In the genomic region with DNA sequence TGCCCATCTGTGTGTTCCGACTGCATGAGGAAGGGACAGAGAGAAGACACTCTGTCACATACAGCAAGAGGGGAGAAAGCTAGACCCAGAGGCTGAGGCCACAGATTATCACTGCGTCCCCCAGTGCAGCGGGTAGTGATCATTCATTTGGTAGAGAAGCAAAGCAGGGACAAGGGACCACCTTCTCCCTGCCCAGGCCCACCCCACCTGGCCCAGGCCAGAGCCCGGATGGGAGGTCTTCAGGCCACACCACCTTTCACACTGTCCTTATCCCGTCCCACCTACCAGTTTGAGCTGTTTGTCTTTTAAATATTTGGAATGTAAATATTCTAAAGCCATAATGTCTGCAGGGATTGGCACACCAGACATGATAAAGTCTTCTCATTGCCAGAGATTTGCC, we compare ENCODE assay signal across 11 cellular contexts. TPM values are rescaled to one million over a fixed set of nuclear protein-coding genes. Genes with fewer than 3 reads are reported as not detected.
A peak's percentile ranks its signal among the peaks of the same experiment; 100 is the strongest.
DNase-seq lines count a peak whose midpoint lies in the region; ATAC-seq, FAIRE-seq and TF ChIP-seq lines count a peak whose summit lies in the region.
"Had no signal": no experiment of that assay in that cellular context is flagged by ENCODE, and none has a peak within 500 bp of the region (broad histone marks: within the 10 kb centered on the region; RNA-seq: fewer than 3 reads in every experiment).

No MANE protein-coding gene starts in this region.

- TF ChIP-seq CTCF in esophagus squamous epithelium (IDR thresholded peaks at IDR 0.05) (no peak), sigmoid colon (IDR thresholded peaks at IDR 0.05) (no peak), mucosa of descending colon (IDR thresholded peaks at IDR 0.05) (no peak), D721Med (IDR thresholded peaks at IDR 0.05; ENCODE audit: insufficient read depth, missing control alignments) (no peak)

- H3K9me3 ChIP-seq in T-helper 17 cell (ENCODE audit: control insufficient read depth, low read length, poor library complexity, severe bottlenecking): no peaks in the 10 kb centered on the region
- no peaks in the 10 kb centered on the region for H3K9me3 ChIP-seq in esophagus squamous epithelium
- no peaks in the 10 kb centered on the region for H3K9me3 ChIP-seq in sigmoid colon
- no peaks in the 10 kb centered on the region for H3K9me3 ChIP-seq in mucosa of descending colon
- H3K9me3 ChIP-seq: neutrophil had no signal

- H3K27me3 ChIP-seq in esophagus squamous epithelium (no peaks in the 10 kb centered on the region), sigmoid colon (no peaks in the 10 kb centered on the region)
- H3K27me3 ChIP-seq: neutrophil had no signal

- FAIRE-seq in D721Med (lab: Jason Lieb, UNC): no peak

- peaks cover 21 to 59% (median 24%) of the 10 kb centered on the region in 3 donors for H3K4me1 ChIP-seq in esophagus squamous epithelium
- H3K4me1 ChIP-seq in sigmoid colon: peaks cover 0 to 4% (median 0%) of the 10 kb centered on the region in 4 donors
- peaks cover 19% of the 10 kb centered on the region for H3K4me1 ChIP-seq in mucosa of descending colon (ENCODE audit: low read depth)

- no peaks in the 10 kb centered on the region for H3K27me3 Mint-ChIP-seq in activated naive CD4-positive, alpha-beta T cell treated with anti-CD3 and anti-CD28 coated beads, Interleukin-2, amount 10 ng/mL, durations not matched to agents 7 days and 5 days
- no peaks in the 10 kb centered on the region for H3K27me3 Mint-ChIP-seq in T-helper 17 cell
- no peaks in the 10 kb centered on the region for H3K27me3 Mint-ChIP-seq in stimulated activated naive CD8-positive, alpha-beta T cell treated with anti-CD3 and anti-CD28 coated beads, Interleukin-15, amount 100 ng/mL, for 72 hours

- H3K4me3 Mint-ChIP-seq in activated naive CD4-positive, alpha-beta T cell treated with anti-CD3 and anti-CD28 coated beads, Interleukin-2, amount 10 ng/mL, durations not matched to agents 7 days and 5 days: no peak overlapping the region
- H3K4me3 Mint-ChIP-seq in T-helper 17 cell: no peak overlapping the region
- H3K4me3 Mint-ChIP-seq in stimulated activated naive CD8-positive, alpha-beta T cell treated with anti-CD3 and anti-CD28 coated beads, Interleukin-15, amount 100 ng/mL, for 72 hours: peak overlapping the region; percentile 56 to 75

- peaks cover 58% of the 10 kb centered on the region for H3K36me3 Mint-ChIP-seq in activated naive CD4-positive, alpha-beta T cell treated with anti-CD3 and anti-CD28 coated beads, Interleukin-2, amount 10 ng/mL, durations not matched to agents 7 days and 5 days
- peaks cover 3% of the 10 kb centered on the region for H3K36me3 Mint-ChIP-seq in T-helper 17 cell (ENCODE audit: low read depth)

- H3K4me3 ChIP-seq in esophagus squamous epithelium: no peak overlapping the region
- H3K4me3 ChIP-seq in sigmoid colon: no peak overlapping the region
- no peak overlapping the region for H3K4me3 ChIP-seq in mucosa of descending colon

- H3K36me3 ChIP-seq in esophagus squamous epithelium: peaks cover 25 to 66% (median 36%) of the 10 kb centered on the region in 3 donors
- H3K36me3 ChIP-seq in sigmoid colon: peaks cover 30 to 64% (median 42%) of the 10 kb centered on the region in 4 donors
- H3K36me3 ChIP-seq in mucosa of descending colon (ENCODE audit: low read depth): no peaks in the 10 kb centered on the region

- 84 to 92% methylated on average over 5 of the region's 5 CpGs for WGBS in esophagus squamous epithelium, 2 donors
- WGBS in sigmoid colon, 2 donors: 74 to 86% methylated on average over 5 of the region's 5 CpGs

- H3K27ac ChIP-seq in esophagus squamous epithelium (peak overlapping the region; percentile 35 to 73 (median 63)), sigmoid colon (no peak overlapping the region)
- H3K27ac ChIP-seq: neutrophil had no signal

- no peaks in the 10 kb centered on the region for H3K9me3 Mint-ChIP-seq in activated naive CD4-positive, alpha-beta T cell treated with anti-CD3 and anti-CD28 coated beads, Interleukin-2, amount 10 ng/mL, durations not matched to agents 7 days and 5 days
- no peaks in the 10 kb centered on the region for H3K9me3 Mint-ChIP-seq in stimulated activated naive CD8-positive, alpha-beta T cell treated with anti-CD3 and anti-CD28 coated beads, Interleukin-15, amount 100 ng/mL, for 72 hours

- H3K27ac Mint-ChIP-seq in activated naive CD4-positive, alpha-beta T cell treated with anti-CD3 and anti-CD28 coated beads, Interleukin-2, amount 10 ng/mL, durations not matched to agents 7 days and 5 days: peak overlapping the region; percentile 93
- peak overlapping the region; percentile 99 for H3K27ac Mint-ChIP-seq in T-helper 17 cell
- H3K27ac Mint-ChIP-seq in stimulated activated naive CD8-positive, alpha-beta T cell treated with anti-CD3 and anti-CD28 coated beads, Interleukin-15, amount 100 ng/mL, for 72 hours: peak overlapping the region; percentile 83 to 95

- ATAC-seq in T-helper 17 cell (no peak), mucosa of descending colon (no peak)
- no peak for ATAC-seq in stimulated activated naive CD8-positive, alpha-beta T cell treated with anti-CD3 and anti-CD28 coated beads, Interleukin-15, amount 100 ng/mL, for 72 hours

- peaks cover 48% of the 10 kb centered on the region for H3K4me1 Mint-ChIP-seq in activated naive CD4-positive, alpha-beta T cell treated with anti-CD3 and anti-CD28 coated beads, Interleukin-2, amount 10 ng/mL, durations not matched to agents 7 days and 5 days
- H3K4me1 Mint-ChIP-seq in T-helper 17 cell: peaks cover 24% of the 10 kb centered on the region
- H3K4me1 Mint-ChIP-seq in stimulated activated naive CD8-positive, alpha-beta T cell treated with anti-CD3 and anti-CD28 coated beads, Interleukin-15, amount 100 ng/mL, for 72 hours: peaks cover 74% of the 10 kb centered on the region

- CTCF ChIA-PET in activated naive CD4-positive, alpha-beta T cell treated with anti-CD3 and anti-CD28 coated beads, Interleukin-2, amount 10 ng/mL, durations not matched to agents 7 days and 5 days (lab: Charles Lee): interaction anchor here (0.9 to 1.0 kb wide), 2 partner anchors 17 to 32 kb away, joined by 3 to 6 read pairs; no protein-coding TSS in a partner anchor

- TF ChIP-seq POLR2A in esophagus squamous epithelium (IDR thresholded peaks at IDR 0.05): no peak
- TF ChIP-seq POLR2A in sigmoid colon (IDR thresholded peaks at IDR 0.05): no peak

- DNase-seq in activated naive CD4-positive, alpha-beta T cell treated with anti-CD3 and anti-CD28 coated beads, Interleukin-2, amount 10 ng/mL, durations not matched to agents 7 days and 5 days: no peak
- DNase-seq in activated naive CD4-positive, alpha-beta T cell (lab: John Stamatoyannopoulos, UW): no peak
- DNase-seq in T-helper 17 cell (no peak), esophagus squamous epithelium (lab: John Stamatoyannopoulos, UW) (no peak), sigmoid colon (no peak), mucosa of descending colon (no peak), D721Med (ENCODE audit: insufficient read length, low spot score) (no peak)
- no peak for DNase-seq in stimulated activated naive CD8-positive, alpha-beta T cell treated with anti-CD3 and anti-CD28 coated beads, Interleukin-15, amount 100 ng/mL, for 72 hours
- DNase-seq: NCI-H1048, NCI-H82 had no signal

- TF ChIP-seq EP300 in sigmoid colon (IDR thresholded peaks at IDR 0.05): no peak

- intact Hi-C loops in esophagus squamous epithelium (cut with DNase I) (no loop called here), sigmoid colon (cut with DNase I) (no loop called here), mucosa of descending colon (cut with DNase I, micrococcal nuclease) (no loop called here)

RNA-seq across cellular contexts. Expression of a gene that starts 10.6 kb away (rescaled TPM):
- total RNA-seq in T-helper 17 cell: 10 to 100 TPM; 66.0 to 72.5 TPM
- total RNA-seq in esophagus squamous epithelium: 10 to 100 TPM; 40.1 to 58.2 (median 45.5) TPM
- total RNA-seq in sigmoid colon: 10 to 100 TPM; 56.3 to 68.8 (median 66.9) TPM
- polyA plus RNA-seq in sigmoid colon: 10 to 100 TPM; 51.7 to 65.0 (median 51.8) TPM
- total RNA-seq in mucosa of descending colon: 10 to 100 TPM; 50.3 to 51.5 (median 51.2) TPM

RNA-seq across cellular contexts. Expression of a gene that starts 47.4 kb away (rescaled TPM):
- total RNA-seq in T-helper 17 cell (10 to 100 TPM; 36.0 to 62.0 TPM), esophagus squamous epithelium (10 to 100 TPM; 13.5 to 36.8 (median 34.0) TPM), sigmoid colon (10 to 100 TPM; 18.4 to 49.3 (median 24.2) TPM), mucosa of descending colon (10 to 100 TPM; 48.1 to 75.3 (median 73.0) TPM)
- 10 to 100 TPM; 18.6 to 82.4 (median 35.6) TPM for polyA plus RNA-seq in sigmoid colon

Comparison
In these comparisons a context has a peak if more than half of its experiments do, and no peak if none do; other contexts are left out.
1. H3K4me3 Mint-ChIP-seq: peak in stimulated activated naive CD8-positive, alpha-beta T cell treated with anti-CD3 and anti-CD28 coated beads, Interleukin-15, amount 100 ng/mL, for 72 hours (2 of 2); none in activated naive CD4-positive, alpha-beta T cell treated with anti-CD3 and anti-CD28 coated beads, Interleukin-2, amount 10 ng/mL, durations not matched to agents 7 days and 5 days (single experiment) and T-helper 17 cell (single experiment).
2. H3K27ac ChIP-seq: peak in esophagus squamous epithelium (4 of 4); none in sigmoid colon (0 of 4).
3. Peak in every context shown above with its lines, with median percentiles within 50 percentile points of each other: H3K27ac Mint-ChIP-seq.